ENCODE assay signal across 10 cellular contexts in genomic region chr4:145298885-145299284, GRCh38.
A peak's percentile ranks its signal among the peaks of the same experiment; 100 is the strongest.
DNase-seq lines count a peak whose midpoint lies in the region; ATAC-seq and TF ChIP-seq lines count a peak whose summit lies in the region.
"Had no signal": no experiment of that assay in that cellular context is flagged by ENCODE, and none has a peak within 500 bp of the region (broad histone marks: within the 10 kb centered on the region; RNA-seq: fewer than 3 reads in every experiment).

No MANE protein-coding gene starts in this region.

- peak overlapping the region; percentile 24 for H3K9ac ChIP-seq in mesenchymal stem cell (ENCODE audit: low read length)

- TF ChIP-seq CTCF in NB4 (IDR thresholded peaks at IDR 0.05; ENCODE audit: low read depth, low read length) (no peak), ovary (IDR thresholded peaks at IDR 0.05) (no peak)

- H3K79me1 ChIP-seq in mesenchymal stem cell (replicated peaks; ENCODE audit: low read length, poor library complexity, severe bottlenecking): no peaks in the 10 kb centered on the region

- peak; percentile 32 for ATAC-seq in GM18519 (IDR thresholded peaks at IDR 0.05; ENCODE audit: low FRiP score, unreplicated experiment)
- peak; percentile 14 for ATAC-seq in HG02623 (IDR thresholded peaks at IDR 0.05; ENCODE audit: unreplicated experiment)
- no peak for ATAC-seq in GM21447 (IDR thresholded peaks at IDR 0.05; ENCODE audit: unreplicated experiment)
- no peak for ATAC-seq in GM21381 (IDR thresholded peaks at IDR 0.05; ENCODE audit: unreplicated experiment)

- H2BK15ac ChIP-seq in mesenchymal stem cell (ENCODE audit: low read depth, poor library complexity, severe bottlenecking): no peak overlapping the region

- H2AK5ac ChIP-seq in mesenchymal stem cell (ENCODE audit: low read length, severe bottlenecking): no peak overlapping the region

- no peak overlapping the region for H3K4me2 ChIP-seq in mesenchymal stem cell (ENCODE audit: low read length, poor library complexity, severe bottlenecking)

- H3K4me1 ChIP-seq in mesenchymal stem cell (ENCODE audit: control insufficient read depth, insufficient read depth, low read depth, low read length): peaks cover 1% of the 10 kb centered on the region
- no peaks in the 10 kb centered on the region for H3K4me1 ChIP-seq in ovary (ENCODE audit: insufficient read depth)

- no peak overlapping the region for H4K8ac ChIP-seq in mesenchymal stem cell (ENCODE audit: low read length)

- no peak overlapping the region for H4K91ac ChIP-seq in mesenchymal stem cell (ENCODE audit: low read length)

- H3K18ac ChIP-seq in mesenchymal stem cell (ENCODE audit: low read depth in 1 of 2, low read length in 2 of 2): no peak overlapping the region

- H3K9me3 ChIP-seq in mesenchymal stem cell (ENCODE audit: control insufficient read depth, low read length): no peaks in the 10 kb centered on the region
- no peaks in the 10 kb centered on the region for H3K9me3 ChIP-seq in ovary

- peaks cover 0 to 14% of the 10 kb centered on the region in 2 experiments for H3K27me3 ChIP-seq in mesenchymal stem cell (ENCODE audit: control insufficient read depth in 1 of 2, insufficient read depth in 1 of 2, low read length in 2 of 2)
- no peaks in the 10 kb centered on the region for H3K27me3 ChIP-seq in ovary

- H3K23ac ChIP-seq in mesenchymal stem cell (ENCODE audit: low read length in 2 of 2): no peak overlapping the region

- H3K4ac ChIP-seq in mesenchymal stem cell (ENCODE audit: low read depth in 1 of 2, low read length in 2 of 2): no peak overlapping the region

- intact Hi-C loops in ovary (cut with DNase I): no loop called here

- DNase-seq in NB4 (ENCODE audit: low read depth) (peak; percentile 29), mesenchymal stem cell (no peak), ovary (no peak)
- DNase-seq in stimulated activated CD4-positive, alpha-beta T cell treated with anti-CD3 and anti-CD28 coated beads, Interleukin-2, amount 100 ng/mL, for 24 hours: no peak
- DNase-seq: NCI-H1105 treated with DMSO at 0.1 percent for 48 hours, SW 1271 had no signal

- no peak for TF ChIP-seq POLR2A in NB4 (IDR thresholded peaks at IDR 0.05; ENCODE audit: extremely low read depth, insufficient read length)
- TF ChIP-seq POLR2A in ovary (IDR thresholded peaks at IDR 0.05): no peak

- H2BK5ac ChIP-seq in mesenchymal stem cell (ENCODE audit: low read depth, low read length, poor library complexity, severe bottlenecking): no peak overlapping the region

- 94% methylated on average over 2 of the region's 2 CpGs for WGBS in mesenchymal stem cell
- WGBS in ovary, 3 donors: 55 to 66% (median 63%) methylated on average over 2 of the region's 2 CpGs

- no peak overlapping the region for H2BK12ac ChIP-seq in mesenchymal stem cell (ENCODE audit: low read length in 2 of 2)

- H3K27ac ChIP-seq in mesenchymal stem cell (ENCODE audit: low read length, poor library complexity, severe bottlenecking): no peak overlapping the region
- no peak overlapping the region for H3K27ac ChIP-seq in ovary

- no peak overlapping the region for H2BK120ac ChIP-seq in mesenchymal stem cell (ENCODE audit: low read depth, low read length)

- no peak overlapping the region for H3K14ac ChIP-seq in mesenchymal stem cell (ENCODE audit: low read length in 2 of 2)

- H2AFZ ChIP-seq in mesenchymal stem cell (ENCODE audit: low read depth, low read length): no peak overlapping the region

- H3K36me3 ChIP-seq in mesenchymal stem cell (ENCODE audit: control insufficient read depth in 1 of 2, insufficient read depth in 2 of 2, low read depth in 1 of 2, low read length in 2 of 2): no peaks in the 10 kb centered on the region
- H3K36me3 ChIP-seq in ovary: no peaks in the 10 kb centered on the region

- H3K4me3 ChIP-seq in NB4 (ENCODE audit: low read depth, low read length) (no peak overlapping the region), mesenchymal stem cell (ENCODE audit: insufficient read depth in 1 of 2, low read depth in 1 of 2, low read length in 2 of 2) (no peak overlapping the region), ovary (no peak overlapping the region)

- TF ChIP-seq EP300 in ovary (IDR thresholded peaks at IDR 0.05): no peak

Comparison
In these comparisons a context has a peak if more than half of its experiments do, and no peak if none do; other contexts are left out.
1. ATAC-seq: peak in GM18519 (single experiment) and HG02623 (single experiment); none in GM21447 (single experiment) and GM21381 (single experiment).